ENCODE assay signal across 22 cellular contexts in genomic region chr13:24983094-24983493, GRCh38.
DNase-seq lines count a peak whose midpoint lies in the region; ATAC-seq and TF ChIP-seq lines count a peak whose summit lies in the region.
"Had no signal": no experiment of that assay in that cellular context is flagged by ENCODE, and none has a peak within 500 bp of the region (broad histone marks: within the 10 kb centered on the region; RNA-seq: fewer than 3 reads in every experiment).

No MANE protein-coding gene starts in this region.

- intact Hi-C loops in colonic mucosa (cut with DNase I) (no loop called here), transverse colon (cut with DNase I; ENCODE audit: low total_unique reads) (no loop called here)

- in situ Hi-C loops in transverse colon (cut with MboI; ENCODE audit: low pct_ligation_motif_present in 1 of 4, low pct_unique_long_range_greater_than_20kb in 1 of 4, low sequenced_read_pairs in 3 of 4): loop anchor here in 1 of 4 donors (25.0 kb wide), 1 partner anchor 296 kb away; the partner anchor contains the start of gene ATP12A

- H3K4me3 ChIP-seq in colonic mucosa (no peak overlapping the region), mucosa of rectum (ENCODE audit: low read length in 2 of 2) (peak overlapping the region in 1 of 2 donors; percentile 9), transverse colon (no peak overlapping the region)
- H3K4me3 ChIP-seq: A549, GM12878, GM23338, HAP-1 had no signal

- ATAC-seq in HG02759 (IDR thresholded peaks at IDR 0.05; ENCODE audit: unreplicated experiment): no peak
- ATAC-seq: A549; CD8-positive, alpha-beta T cell; GM12878 had no signal

- H3K9ac ChIP-seq in colonic mucosa (ENCODE audit: low read depth in 2 of 2, low read length in 2 of 2): no peak overlapping the region
- no peak overlapping the region for H3K9ac ChIP-seq in mucosa of rectum (ENCODE audit: low read depth in 1 of 2, low read length in 2 of 2)

- H3K27ac ChIP-seq in 22Rv1 (0 out of 2 replicates have a peak overlapping the region, but pooled peaks have one; percentile 8), colonic mucosa (peak overlapping the region; percentile 53), mucosa of rectum (ENCODE audit: low read depth in 2 of 2, low read length in 2 of 2) (peak overlapping the region; percentile 49 to 65), transverse colon (peak overlapping the region in 3 of 4 donors; percentile 36 to 65 (median 52))
- H3K27ac ChIP-seq: A549, C4-2B had no signal

- no peaks in the 10 kb centered on the region for H3K36me3 ChIP-seq in colonic mucosa
- H3K36me3 ChIP-seq in mucosa of rectum (ENCODE audit: control insufficient read depth in 2 of 2, insufficient read depth in 2 of 2, low read length in 2 of 2): no peaks in the 10 kb centered on the region
- H3K36me3 ChIP-seq in transverse colon: no peaks in the 10 kb centered on the region
- H3K36me3 ChIP-seq: HAP-1 had no signal

- TF ChIP-seq CTCF in 22Rv1 (IDR thresholded peaks at IDR 0.05): no peak
- TF ChIP-seq CTCF in colonic mucosa (IDR thresholded peaks at IDR 0.05): no peak
- no peak for TF ChIP-seq CTCF in transverse colon (IDR thresholded peaks at IDR 0.05)

- WGBS in transverse colon (ENCODE audit: low coverage in 1 of 2), 2 donors: 40 to 56% methylated on average over 2 to 8 of the region's 8 CpGs

- no peak for TF ChIP-seq POLR2A in transverse colon (IDR thresholded peaks at IDR 0.05)

- TF ChIP-seq EP300 in transverse colon (IDR thresholded peaks at IDR 0.05; ENCODE audit: low read depth): no peak

- no peaks in the 10 kb centered on the region for H3K27me3 ChIP-seq in colonic mucosa
- H3K27me3 ChIP-seq in mucosa of rectum (ENCODE audit: control insufficient read depth in 2 of 2, insufficient read depth in 2 of 2, low read length in 2 of 2): peaks cover 0 to under 1% of the 10 kb centered on the region in 2 donors
- H3K27me3 ChIP-seq in transverse colon: peaks cover 3% of the 10 kb centered on the region

- H3K9me3 ChIP-seq in colonic mucosa: no peaks in the 10 kb centered on the region
- no peaks in the 10 kb centered on the region for H3K9me3 ChIP-seq in mucosa of rectum (ENCODE audit: control insufficient read depth in 2 of 2, low read length in 2 of 2)
- H3K9me3 ChIP-seq in transverse colon: no peaks in the 10 kb centered on the region
- H3K9me3 ChIP-seq: A549, Caco-2, HAP-1 had no signal

- peak; percentile 46 for DNase-seq in colonic mucosa
- DNase-seq in transverse colon: no peak
- DNase-seq in NCI-H2196 treated with DMSO at 0.1 percent for 48 hours (lab: John Stamatoyannopoulos, UW; ENCODE audit: unreplicated experiment): no peak
- DNase-seq in stimulated activated CD4-positive, alpha-beta T cell treated with anti-CD3 and anti-CD28 coated beads, Interleukin-4, amount 100 ng/mL, for 4 hours: no peak
- DNase-seq: 8988T; ACHN; Caco-2; CD4-positive, CD25-positive, alpha-beta regulatory T cell; DMS 273 treated with DMSO at 0.1 percent for 48 hours; DMS79; EL; GDM1; HFFc6 had no signal

- peaks cover 9% of the 10 kb centered on the region for H3K4me1 ChIP-seq in colonic mucosa
- H3K4me1 ChIP-seq in mucosa of rectum (ENCODE audit: control insufficient read depth in 2 of 2, insufficient read depth in 2 of 2, low read length in 2 of 2): peaks cover 4 to 7% of the 10 kb centered on the region in 2 donors
- peaks cover 0 to 15% (median 1%) of the 10 kb centered on the region in 4 donors for H3K4me1 ChIP-seq in transverse colon
- H3K4me1 ChIP-seq: A549, Caco-2, HAP-1 had no signal
